Comparison of ENCODE assay signal across 13 cellular contexts in the genomic region with DNA sequence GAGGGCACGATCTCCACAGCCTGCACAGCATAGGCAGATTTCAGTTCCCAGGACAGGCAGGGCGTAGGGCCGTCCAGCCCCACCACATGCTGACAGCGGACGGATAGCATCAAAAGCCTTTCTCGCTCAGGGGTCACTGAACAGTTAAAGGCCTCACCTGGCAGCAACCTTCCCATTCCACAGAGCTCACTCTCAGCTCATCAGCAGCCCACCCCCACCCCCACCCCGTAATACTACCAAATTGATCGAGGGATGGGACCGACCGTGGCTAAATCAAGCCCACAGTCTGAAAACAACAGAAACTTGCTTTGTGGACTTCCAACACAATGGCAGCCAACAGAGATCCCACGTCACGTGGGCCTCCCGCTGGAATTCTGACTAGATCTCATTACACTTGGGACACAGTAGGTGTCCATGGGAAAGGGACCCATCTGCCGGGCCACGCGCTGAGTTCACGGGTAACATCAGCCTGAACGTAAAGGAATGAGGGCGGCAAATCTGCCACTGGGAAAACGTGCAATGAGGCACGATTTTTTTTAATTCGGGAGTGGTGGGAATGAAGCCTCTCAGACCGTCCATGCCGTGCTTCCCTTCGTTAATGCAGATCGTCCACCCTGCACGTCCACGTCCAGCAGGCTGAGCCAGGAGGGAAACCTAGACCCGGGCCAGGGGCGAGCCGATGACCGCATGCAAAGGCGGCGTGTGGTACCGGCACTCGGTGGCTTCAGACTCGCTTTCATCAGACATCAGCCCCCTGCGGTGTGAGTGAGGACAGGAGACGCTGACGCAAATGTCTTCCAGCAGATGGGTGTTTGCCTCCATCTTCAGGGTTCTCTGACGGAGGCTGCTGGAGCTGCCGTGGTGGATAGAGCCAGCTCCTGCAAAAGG.
DNase-seq lines count a peak whose midpoint lies in the region; ATAC-seq lines count a peak whose summit lies in the region.
"Had no signal": no experiment of that assay in that cellular context is flagged by ENCODE, and none has a peak within 500 bp of the region (broad histone marks: within the 10 kb centered on the region; RNA-seq: fewer than 3 reads in every experiment).

No MANE protein-coding gene starts in this region.

- no peak overlapping the region for H3K4me3 Mint-ChIP-seq in activated T-cell treated with anti-CD3 and anti-CD28 coated beads, Interleukin-2, amount 50 U/mL, for 4 hours
- peak overlapping the region; percentile 56 for H3K4me3 Mint-ChIP-seq in stimulated activated naive CD8-positive, alpha-beta T cell treated with anti-CD3 and anti-CD28 coated beads, Interleukin-15, Interleukin-2, amounts not matched to agents 100 ng/mL and 50 ng/mL, for 24 hours
- H3K4me3 Mint-ChIP-seq: activated CD8-positive, alpha-beta memory T cell treated with anti-CD3 and anti-CD28 coated beads, Interleukin-2, amount 10 ng/mL, durations not matched to agents 7 days and 5 days had no signal

- no peak for ATAC-seq in activated T-cell treated with anti-CD3 and anti-CD28 coated beads, Interleukin-2, amount 50 U/mL, for 4 hours
- ATAC-seq in left lobe of liver, result no peak

- peak; percentile 15 for DNase-seq in activated T-cell treated with anti-CD3 and anti-CD28 coated beads, Interleukin-2, amount 50 U/mL, for 1 hour
- no peak for DNase-seq in activated T-cell treated with anti-CD3 and anti-CD28 coated beads, Interleukin-2, amount 50 U/mL, for 4 hours
- DNase-seq in activated naive CD4-positive, alpha-beta T cell treated with anti-CD3 and anti-CD28 coated beads, Interleukin-2, amount 50 U/mL, for 16 hours, result peak; percentile 2
- DNase-seq in left lobe of liver (ENCODE audit: low spot score), result peak; percentile 39
- no peak for DNase-seq in stimulated activated naive CD4-positive, alpha-beta T cell (lab: John Stamatoyannopoulos, UW)
- DNase-seq in AG08396 (ENCODE audit: low spot score), result no peak
- no peak for DNase-seq in activated CD4-positive, alpha-beta T cell treated with anti-CD3 and anti-CD28 coated beads, Interleukin-2, amount 50 U/mL, for 4 hours
- DNase-seq: DMS 273 treated with DMSO at 0.1 percent for 48 hours; effector CD8-positive, alpha-beta T cell; NCI-H1436; NCI-H526 had no signal

- no peaks in the 10 kb centered on the region for H3K36me3 Mint-ChIP-seq in activated T-cell treated with anti-CD3 and anti-CD28 coated beads, Interleukin-2, amount 50 U/mL, for 4 hours (ENCODE audit: insufficient read depth)
- no peaks in the 10 kb centered on the region for H3K36me3 Mint-ChIP-seq in stimulated activated naive CD8-positive, alpha-beta T cell treated with anti-CD3 and anti-CD28 coated beads, Interleukin-15, Interleukin-2, amounts not matched to agents 100 ng/mL and 50 ng/mL, for 24 hours (ENCODE audit: low read depth)
- H3K36me3 Mint-ChIP-seq: activated CD8-positive, alpha-beta memory T cell treated with anti-CD3 and anti-CD28 coated beads, Interleukin-2, amount 10 ng/mL, durations not matched to agents 7 days and 5 days had no signal

- no peaks in the 10 kb centered on the region for H3K27me3 Mint-ChIP-seq in activated T-cell treated with anti-CD3 and anti-CD28 coated beads, Interleukin-2, amount 50 U/mL, for 4 hours (ENCODE audit: low read depth)
- H3K27me3 Mint-ChIP-seq in stimulated activated naive CD8-positive, alpha-beta T cell treated with anti-CD3 and anti-CD28 coated beads, Interleukin-15, Interleukin-2, amounts not matched to agents 100 ng/mL and 50 ng/mL, for 24 hours, result no peaks in the 10 kb centered on the region
- H3K27me3 Mint-ChIP-seq: activated CD8-positive, alpha-beta memory T cell treated with anti-CD3 and anti-CD28 coated beads, Interleukin-2, amount 10 ng/mL, durations not matched to agents 7 days and 5 days had no signal

- no peaks in the 10 kb centered on the region for H3K9me3 Mint-ChIP-seq in activated T-cell treated with anti-CD3 and anti-CD28 coated beads, Interleukin-2, amount 50 U/mL, for 4 hours
- no peaks in the 10 kb centered on the region for H3K9me3 Mint-ChIP-seq in stimulated activated naive CD8-positive, alpha-beta T cell treated with anti-CD3 and anti-CD28 coated beads, Interleukin-15, Interleukin-2, amounts not matched to agents 100 ng/mL and 50 ng/mL, for 24 hours

- peaks cover 9% of the 10 kb centered on the region for H3K4me1 Mint-ChIP-seq in activated T-cell treated with anti-CD3 and anti-CD28 coated beads, Interleukin-2, amount 50 U/mL, for 4 hours (ENCODE audit: low read depth)
- H3K4me1 Mint-ChIP-seq in stimulated activated naive CD8-positive, alpha-beta T cell treated with anti-CD3 and anti-CD28 coated beads, Interleukin-15, Interleukin-2, amounts not matched to agents 100 ng/mL and 50 ng/mL, for 24 hours (ENCODE audit: low read depth), result peaks cover 10% of the 10 kb centered on the region

- H3K27ac Mint-ChIP-seq in stimulated activated naive CD8-positive, alpha-beta T cell treated with anti-CD3 and anti-CD28 coated beads, Interleukin-15, Interleukin-2, amounts not matched to agents 100 ng/mL and 50 ng/mL, for 24 hours, result peak overlapping the region; percentile 63

Comparison
In these comparisons a context has a peak if more than half of its experiments do, and no peak if none do; other contexts are left out.
1. DNase-seq: peak in activated T-cell treated with anti-CD3 and anti-CD28 coated beads, Interleukin-2, amount 50 U/mL, for 1 hour (single experiment), activated naive CD4-positive, alpha-beta T cell treated with anti-CD3 and anti-CD28 coated beads, Interleukin-2, amount 50 U/mL, for 16 hours (single experiment) and left lobe of liver (single experiment); none in activated T-cell treated with anti-CD3 and anti-CD28 coated beads, Interleukin-2, amount 50 U/mL, for 4 hours (single experiment), stimulated activated naive CD4-positive, alpha-beta T cell (0 of 6), AG08396 (single experiment) and activated CD4-positive, alpha-beta T cell treated with anti-CD3 and anti-CD28 coated beads, Interleukin-2, amount 50 U/mL, for 4 hours (0 of 2).